ENCODE assay signal across 11 cellular contexts in genomic region chr3:112785321-112786001, GRCh38.
DNase-seq lines count a peak whose midpoint lies in the region; ATAC-seq and TF ChIP-seq lines count a peak whose summit lies in the region.
"Had no signal": no experiment of that assay in that cellular context is flagged by ENCODE, and none has a peak within 500 bp of the region (broad histone marks: within the 10 kb centered on the region; RNA-seq: fewer than 3 reads in every experiment).

No MANE protein-coding gene starts in this region.

- H3K27ac ChIP-seq in IMR-90 (ENCODE audit: insufficient read depth, low read length) = no peak overlapping the region

- no peak for TF ChIP-seq RAD21 in IMR-90 (IDR thresholded peaks at IDR 0.05; ENCODE audit: low read length)

- H3K9me1 ChIP-seq in IMR-90 (ENCODE audit: insufficient read depth, low read length) = no peaks in the 10 kb centered on the region

- H3K36me3 ChIP-seq in IMR-90 (ENCODE audit: control insufficient read depth, insufficient read depth, low read length) = no peaks in the 10 kb centered on the region
- H3K36me3 ChIP-seq: HAP-1 had no signal

- no peak overlapping the region for H2BK120ac ChIP-seq in IMR-90 (ENCODE audit: low read depth, low read length)

- ATAC-seq in IMR-90 (ENCODE audit: low read depth) = no peak
- ATAC-seq in GM19351 (IDR thresholded peaks at IDR 0.05; ENCODE audit: unreplicated experiment) = no peak
- ATAC-seq in GM19328 (IDR thresholded peaks at IDR 0.05; ENCODE audit: unreplicated experiment) = no peak

- in situ Hi-C loops in IMR-90 (cut with MboI; ENCODE audit: low sequenced_read_pairs) = no loop called here

- no peaks in the 10 kb centered on the region for H3K27me3 ChIP-seq in IMR-90 (ENCODE audit: control insufficient read depth, insufficient read depth, low read length)

- CTCF ChIA-PET in IMR-90 (lab: Yijun Ruan, JAX) (interaction anchor here (1.1 kb wide), 1 partner anchor 10 kb away, joined by 3 read pairs; no protein-coding TSS in a partner anchor), GM10248 (lab: Yijun Ruan, JAX) (interaction anchor here (1.1 to 1.8 kb wide), 3 partner anchors 9 to 14 kb away, joined by 3 to 5 read pairs (median 4); no protein-coding TSS in a partner anchor)

- no peak for TF ChIP-seq CTCF in IMR-90 (conservative IDR thresholded peaks at IDR 0.05; ENCODE audit: low read depth, low read length)
- TF ChIP-seq CTCF in fibroblast of villous mesenchyme (IDR thresholded peaks at IDR 0.05; ENCODE audit: insufficient read depth, low read depth, low read length) = no peak
- TF ChIP-seq CTCF in nephron (IDR thresholded peaks at IDR 0.05; ENCODE audit: unreplicated experiment in 3 of 3) = no peak
- TF ChIP-seq CTCF in GM10248 (IDR thresholded peaks at IDR 0.05; ENCODE audit: control extremely low read depth, extremely low read depth, low read depth, missing control alignments) = no peak

- H4K20me1 ChIP-seq in IMR-90 (ENCODE audit: insufficient read depth, low read length) = no peaks in the 10 kb centered on the region

- no peak overlapping the region for H2BK20ac ChIP-seq in IMR-90 (ENCODE audit: low read depth, low read length)

- DNase-seq in IMR-90 (no peak), fibroblast of villous mesenchyme (ENCODE audit: low read depth) (peak; percentile 57), GM10248 (ENCODE audit: extremely low spot score) (no peak), NCI-H446 treated with DMSO at 0.1 percent for 48 hours (lab: John Stamatoyannopoulos, UW) (no peak)
- DNase-seq: AML-193 had no signal

- no peak overlapping the region for H3K4me3 ChIP-seq in IMR-90 (ENCODE audit: insufficient read depth, low read depth, low read length)
- no peak overlapping the region for H3K4me3 ChIP-seq in fibroblast of villous mesenchyme (ENCODE audit: low read depth, low read length)
- H3K4me3 ChIP-seq: HAP-1 had no signal

- dilution Hi-C loops in IMR-90 (cut with HindIII; ENCODE audit: low sequenced_read_pairs, unreplicated experiment) = no loop called here

- H3K9me3 Mint-ChIP-seq in dendritic cell treated with granulocyte-macrophage colony-stimulating factor and Interleukin-4, amounts not matched to agents 40 ng/mL and 50 ng/mL, for 4 days = peaks cover 9% of the 10 kb centered on the region
- H3K9me3 Mint-ChIP-seq in nephron = peaks cover 7% of the 10 kb centered on the region

- H3K23ac ChIP-seq in IMR-90 (ENCODE audit: low read depth, low read length) = no peak overlapping the region

- no peak overlapping the region for H2AFZ ChIP-seq in IMR-90 (replicated peaks; ENCODE audit: low read length, poor library complexity)

- peak overlapping the region; percentile 12 for H3K27ac Mint-ChIP-seq in dendritic cell treated with granulocyte-macrophage colony-stimulating factor and Interleukin-4, amounts not matched to agents 40 ng/mL and 50 ng/mL, for 4 days
- H3K27ac Mint-ChIP-seq in nephron = peak overlapping the region in 2 of 3 experiments; percentile 4 to 30

- peak overlapping the region; percentile 64; the same call in 1 of the 2 replicates for H2AK5ac ChIP-seq in IMR-90 (ENCODE audit: low read depth, low read length)

- H3K4ac ChIP-seq in IMR-90 (ENCODE audit: low read depth, low read length) = no peak overlapping the region

- H3K36me3 Mint-ChIP-seq in dendritic cell treated with granulocyte-macrophage colony-stimulating factor and Interleukin-4, amounts not matched to agents 40 ng/mL and 50 ng/mL, for 4 days (ENCODE audit: low read depth) = peaks cover 11% of the 10 kb centered on the region
- H3K36me3 Mint-ChIP-seq in nephron (ENCODE audit: low read depth) = no peaks in the 10 kb centered on the region
- H3K36me3 Mint-ChIP-seq: CD14-positive monocyte had no signal

- no peaks in the 10 kb centered on the region for H3K27me3 Mint-ChIP-seq in dendritic cell treated with granulocyte-macrophage colony-stimulating factor and Interleukin-4, amounts not matched to agents 40 ng/mL and 50 ng/mL, for 4 days
- H3K27me3 Mint-ChIP-seq in nephron (ENCODE audit: low read depth) = no peaks in the 10 kb centered on the region

- no peak overlapping the region for H3K4me2 ChIP-seq in IMR-90 (ENCODE audit: low read depth, low read length)

- WGBS in IMR-90 (ENCODE audit: extremely low coverage in 2 of 2, insufficient read length in 1 of 2), 2 experiments = no CpG with 5 or more reads among the region's 9 CpGs

- no peak overlapping the region for H4K91ac ChIP-seq in IMR-90 (ENCODE audit: insufficient read depth, low read depth, low read length)

- H4K8ac ChIP-seq in IMR-90 (ENCODE audit: low read depth in 2 of 2, low read length in 2 of 2) = peak overlapping the region in 1 of 2 experiments; percentile 36; a peak in 1 of 4 replicates

- H2BK5ac ChIP-seq in IMR-90 (ENCODE audit: low read depth, low read length, poor library complexity, severe bottlenecking) = no peak overlapping the region

- no peak overlapping the region for H3K9ac ChIP-seq in IMR-90 (ENCODE audit: low read depth, low read length)

- peaks cover 32% of the 10 kb centered on the region for H3K4me1 Mint-ChIP-seq in dendritic cell treated with granulocyte-macrophage colony-stimulating factor and Interleukin-4, amounts not matched to agents 40 ng/mL and 50 ng/mL, for 4 days (ENCODE audit: low read depth)
- H3K4me1 Mint-ChIP-seq in nephron = peaks cover 16% of the 10 kb centered on the region

- H3K4me1 ChIP-seq in IMR-90 (ENCODE audit: control insufficient read depth, insufficient read depth, low read length) = peaks cover 10% of the 10 kb centered on the region
- H3K4me1 ChIP-seq: HAP-1 had no signal

- H3K18ac ChIP-seq in IMR-90 (ENCODE audit: low read depth, low read length) = no peak overlapping the region

- H3K9me3 ChIP-seq in IMR-90 (ENCODE audit: control insufficient read depth, insufficient read depth, low read length) = peaks cover 3% of the 10 kb centered on the region
- H3K9me3 ChIP-seq: HAP-1 had no signal

- BruUV-seq in IMR-90 (replicated peaks; lab: Mats Ljungman, UMichigan) = no TSS peak

- TF ChIP-seq POLR2A in IMR-90 (IDR thresholded peaks at IDR 0.05; ENCODE audit: low read depth, low read length) = no peak

- POLR2A ChIA-PET in IMR-90 (lab: Charles Lee; ENCODE audit: unreplicated experiment) = no interaction called here
- POLR2A ChIA-PET in GM10248 (lab: Yijun Ruan, JAX) = interaction anchor here (0.5 kb wide), 1 partner anchor 38 kb away, joined by 3 read pairs; no protein-coding TSS in a partner anchor

- intact Hi-C loops in IMR-90 (cut with micrococcal nuclease) = no loop called here
- intact Hi-C loops in dendritic cell treated with granulocyte-macrophage colony-stimulating factor and Interleukin-4, amounts not matched to agents 40 ng/mL and 50 ng/mL, for 4 days (cut with micrococcal nuclease) = no loop called here

- 0 out of 2 replicates have a peak overlapping the region, but pooled peaks have one; percentile 6 for H4K5ac ChIP-seq in IMR-90 (ENCODE audit: low read depth, low read length)

- H2BK15ac ChIP-seq in IMR-90 (ENCODE audit: low read depth, low read length) = no peak overlapping the region

- no peaks in the 10 kb centered on the region for H3K79me1 ChIP-seq in IMR-90 (ENCODE audit: low read depth in 1 of 2, low read length in 2 of 2)

- no peak overlapping the region for H2AK9ac ChIP-seq in IMR-90 (replicated peaks; ENCODE audit: low read depth, low read length, poor library complexity)

- no peak overlapping the region for H3K14ac ChIP-seq in IMR-90 (replicated peaks; ENCODE audit: low read depth, low read length)

- H3K56ac ChIP-seq in IMR-90 (ENCODE audit: extremely low read depth, insufficient read depth, low read length) = no peak overlapping the region

- H3K4me3 Mint-ChIP-seq in dendritic cell treated with granulocyte-macrophage colony-stimulating factor and Interleukin-4, amounts not matched to agents 40 ng/mL and 50 ng/mL, for 4 days = no peak overlapping the region
- H3K4me3 Mint-ChIP-seq in nephron = no peak overlapping the region
- H3K4me3 Mint-ChIP-seq: CD14-positive monocyte had no signal

TF ChIP-seq in IMR-90, 13 proteins besides CTCF, POLR2A, EP300 and RAD21:
- no peak for TF ChIP-seq MAZ (IDR thresholded peaks at IDR 0.05; ENCODE audit: borderline replicate concordance, low read depth, low read length)
- no peak for TF ChIP-seq ELK1 (IDR thresholded peaks at IDR 0.05; ENCODE audit: borderline replicate concordance, low read depth, low read length)
- no peak for TF ChIP-seq MAFK (IDR thresholded peaks at IDR 0.05; ENCODE audit: low read depth, low read length)
- no peak for TF ChIP-seq RFX5 (IDR thresholded peaks at IDR 0.05; ENCODE audit: low read depth, low read length)
- TF ChIP-seq MXI1 (IDR thresholded peaks at IDR 0.05; ENCODE audit: borderline replicate concordance, low read depth, low read length) = no peak
- no peak for TF ChIP-seq NFE2L2 (IDR thresholded peaks at IDR 0.05; ENCODE audit: low read depth, low read length)
- TF ChIP-seq CHD1 (IDR thresholded peaks at IDR 0.05; ENCODE audit: low read depth, low read length) = no peak
- no peak for TF ChIP-seq USF2 (IDR thresholded peaks at IDR 0.05; ENCODE audit: low read depth, low read length)
- TF ChIP-seq RCOR1 (IDR thresholded peaks at IDR 0.05; ENCODE audit: insufficient replicate concordance, low read length) = no peak
- TF ChIP-seq SMC3 (IDR thresholded peaks at IDR 0.05; ENCODE audit: low read depth, low read length) = no peak
- no peak for TF ChIP-seq BHLHE40 (IDR thresholded peaks at IDR 0.05; ENCODE audit: low read depth, low read length)
- TF ChIP-seq CEBPB (IDR thresholded peaks at IDR 0.05; ENCODE audit: low read depth, low read length) = no peak
- TF ChIP-seq FOS (IDR thresholded peaks at IDR 0.05; ENCODE audit: low read depth, low read length) = no peak
